ENCODE assay signal across 8 cellular contexts in genomic region chr6:36546664-36546957, GRCh38. TPM values are rescaled to one million over a fixed set of nuclear protein-coding genes. Genes with fewer than 3 reads are reported as not detected.
DNase-seq lines count a peak whose midpoint lies in the region; ATAC-seq and TF ChIP-seq lines count a peak whose summit lies in the region.

No MANE protein-coding gene starts in this region.

- intact Hi-C loops in prostate gland (cut with DNase I): loop anchor here (2.0 to 5.0 kb wide), 3 partner anchors 32 to 124 kb away; no protein-coding TSS in a partner anchor

- peak overlapping the region; percentile 94 for H3K27ac ChIP-seq in SJSA1
- H3K27ac ChIP-seq in prostate gland: peak overlapping the region; percentile 94 to 96

- TF ChIP-seq POLR2A in prostate gland (IDR thresholded peaks at IDR 0.05): no peak

- DNase-seq in SJSA1 (ENCODE audit: low read depth in 1 of 2, low spot score in 2 of 2) (no peak), fibroblast of villous mesenchyme (ENCODE audit: low read depth) (no peak), prostate gland (ENCODE audit: low spot score) (no peak), COLO829 (ENCODE audit: low spot score) (no peak), KBM-7 (no peak)
- DNase-seq in effector CD4-positive, alpha-beta T cell: no peak

- peaks cover 41% of the 10 kb centered on the region for H3K4me1 ChIP-seq in SJSA1 (replicated peaks)
- H3K4me1 ChIP-seq in prostate gland (replicated peaks): peaks cover 3% of the 10 kb centered on the region

- H3K36me3 ChIP-seq in SJSA1: peaks cover 32% of the 10 kb centered on the region
- H3K36me3 ChIP-seq in prostate gland: no peaks in the 10 kb centered on the region

- ATAC-seq in GM19395 (IDR thresholded peaks at IDR 0.05; ENCODE audit: unreplicated experiment) (peak; percentile 9), HG03196 (IDR thresholded peaks at IDR 0.05; ENCODE audit: unreplicated experiment) (no peak)

- TF ChIP-seq CTCF in fibroblast of villous mesenchyme (IDR thresholded peaks at IDR 0.05; ENCODE audit: insufficient read depth, low read depth, low read length) (no peak), prostate gland (IDR thresholded peaks at IDR 0.05) (no peak)

- H3K4me3 ChIP-seq in SJSA1 (peak overlapping the region; percentile 88), fibroblast of villous mesenchyme (ENCODE audit: low read depth, low read length) (peak overlapping the region; percentile 90), prostate gland (peak overlapping the region; percentile 72 to 90)

- in situ Hi-C loops in KBM-7 (cut with MboI; ENCODE audit: low pct_unique_long_range_greater_than_20kb, low sequenced_read_pairs): no loop called here

- H3K9me3 ChIP-seq in SJSA1 (replicated peaks): no peaks in the 10 kb centered on the region
- H3K9me3 ChIP-seq in prostate gland: no peaks in the 10 kb centered on the region

- under 1% methylated on average over 6 of the region's 6 CpGs for WGBS in prostate gland

- H3K27me3 ChIP-seq in SJSA1 (replicated peaks) (no peaks in the 10 kb centered on the region), prostate gland (replicated peaks; ENCODE audit: insufficient read depth) (no peaks in the 10 kb centered on the region)

RNA-seq across cellular contexts. Expression of gene STK38, which starts 0.7 kb away (rescaled TPM):
- 38.0 and 39.3 TPM in 2 replicates for total RNA-seq in SJSA1 (2014; rRNA removed; shearing (Covaris generic))
- total RNA-seq in fibroblast of villous mesenchyme (32.9 and 55.3 TPM in 2 replicates), prostate gland (10 to 100 TPM; 16.5 to 17.7 TPM)

RNA-seq across cellular contexts. Expression of gene SRSF3, which starts 47.6 kb away (rescaled TPM):
- 351 and 398 TPM in 2 replicates for total RNA-seq in SJSA1 (2014; rRNA removed; shearing (Covaris generic))
- total RNA-seq in fibroblast of villous mesenchyme (445 and 462 TPM in 2 replicates), prostate gland (100 to 1,000 TPM; 111 to 153 TPM)
